ENCODE assay signal across 1 cellular context in the genomic region with DNA sequence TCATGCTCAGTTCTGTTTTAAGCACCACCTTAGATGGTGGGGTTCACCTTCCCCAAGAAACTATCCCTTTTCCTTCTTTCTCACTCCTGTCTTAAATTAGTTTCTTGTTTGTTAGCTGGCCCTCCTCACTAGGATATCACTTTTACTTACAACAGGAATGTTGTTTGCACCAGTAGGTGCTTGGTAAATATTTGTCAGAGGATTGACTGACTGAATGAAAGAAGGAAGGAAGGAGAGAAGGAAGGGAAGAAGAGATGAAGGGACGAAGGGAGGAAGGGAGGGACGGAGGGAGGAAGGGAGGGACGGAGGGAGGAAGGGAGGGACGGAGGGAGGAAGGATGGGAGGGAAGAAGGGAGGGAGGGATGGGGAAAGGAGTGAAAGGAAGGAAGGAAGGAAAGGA.
TF ChIP-seq lines count a peak whose summit lies in the region.

No MANE protein-coding gene starts in this region.

TF ChIP-seq in WTC11, 78 proteins besides CTCF, POLR2A, EP300 and RAD21 (continued from another document):
- TF ChIP-seq, protein P1, sequence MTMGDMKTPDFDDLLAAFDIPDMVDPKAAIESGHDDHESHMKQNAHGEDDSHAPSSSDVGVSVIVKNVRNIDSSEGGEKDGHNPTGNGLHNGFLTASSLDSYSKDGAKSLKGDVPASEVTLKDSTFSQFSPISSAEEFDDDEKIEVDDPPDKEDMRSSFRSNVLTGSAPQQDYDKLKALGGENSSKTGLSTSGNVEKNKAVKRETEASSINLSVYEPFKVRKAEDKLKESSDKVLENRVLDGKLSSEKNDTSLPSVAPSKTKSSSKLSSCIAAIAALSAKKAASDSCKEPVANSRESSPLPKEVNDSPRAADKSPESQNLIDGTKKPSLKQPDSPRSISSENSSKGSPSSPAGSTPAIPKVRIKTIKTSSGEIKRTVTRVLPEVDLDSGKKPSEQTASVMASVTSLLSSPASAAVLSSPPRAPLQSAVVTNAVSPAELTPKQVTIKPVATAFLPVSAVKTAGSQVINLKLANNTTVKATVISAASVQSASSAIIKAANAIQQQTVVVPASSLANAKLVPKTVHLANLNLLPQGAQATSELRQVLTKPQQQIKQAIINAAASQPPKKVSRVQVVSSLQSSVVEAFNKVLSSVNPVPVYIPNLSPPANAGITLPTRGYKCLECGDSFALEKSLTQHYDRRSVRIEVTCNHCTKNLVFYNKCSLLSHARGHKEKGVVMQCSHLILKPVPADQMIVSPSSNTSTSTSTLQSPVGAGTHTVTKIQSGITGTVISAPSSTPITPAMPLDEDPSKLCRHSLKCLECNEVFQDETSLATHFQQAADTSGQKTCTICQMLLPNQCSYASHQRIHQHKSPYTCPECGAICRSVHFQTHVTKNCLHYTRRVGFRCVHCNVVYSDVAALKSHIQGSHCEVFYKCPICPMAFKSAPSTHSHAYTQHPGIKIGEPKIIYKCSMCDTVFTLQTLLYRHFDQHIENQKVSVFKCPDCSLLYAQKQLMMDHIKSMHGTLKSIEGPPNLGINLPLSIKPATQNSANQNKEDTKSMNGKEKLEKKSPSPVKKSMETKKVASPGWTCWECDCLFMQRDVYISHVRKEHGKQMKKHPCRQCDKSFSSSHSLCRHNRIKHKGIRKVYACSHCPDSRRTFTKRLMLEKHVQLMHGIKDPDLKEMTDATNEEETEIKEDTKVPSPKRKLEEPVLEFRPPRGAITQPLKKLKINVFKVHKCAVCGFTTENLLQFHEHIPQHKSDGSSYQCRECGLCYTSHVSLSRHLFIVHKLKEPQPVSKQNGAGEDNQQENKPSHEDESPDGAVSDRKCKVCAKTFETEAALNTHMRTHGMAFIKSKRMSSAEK (CRISPR knock-in tag; IDR thresholded peaks at IDR 0.05; ENCODE audit: borderline replicate concordance) = no peak
- TF ChIP-seq SP1 (CRISPR knock-in tag; conservative IDR thresholded peaks at IDR 0.05) = no peak
- TF ChIP-seq, protein P2, sequence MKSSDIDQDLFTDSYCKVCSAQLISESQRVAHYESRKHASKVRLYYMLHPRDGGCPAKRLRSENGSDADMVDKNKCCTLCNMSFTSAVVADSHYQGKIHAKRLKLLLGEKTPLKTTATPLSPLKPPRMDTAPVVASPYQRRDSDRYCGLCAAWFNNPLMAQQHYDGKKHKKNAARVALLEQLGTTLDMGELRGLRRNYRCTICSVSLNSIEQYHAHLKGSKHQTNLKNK (CRISPR knock-in tag; IDR thresholded peaks at IDR 0.05) = no peak
- TF ChIP-seq, protein P3, sequence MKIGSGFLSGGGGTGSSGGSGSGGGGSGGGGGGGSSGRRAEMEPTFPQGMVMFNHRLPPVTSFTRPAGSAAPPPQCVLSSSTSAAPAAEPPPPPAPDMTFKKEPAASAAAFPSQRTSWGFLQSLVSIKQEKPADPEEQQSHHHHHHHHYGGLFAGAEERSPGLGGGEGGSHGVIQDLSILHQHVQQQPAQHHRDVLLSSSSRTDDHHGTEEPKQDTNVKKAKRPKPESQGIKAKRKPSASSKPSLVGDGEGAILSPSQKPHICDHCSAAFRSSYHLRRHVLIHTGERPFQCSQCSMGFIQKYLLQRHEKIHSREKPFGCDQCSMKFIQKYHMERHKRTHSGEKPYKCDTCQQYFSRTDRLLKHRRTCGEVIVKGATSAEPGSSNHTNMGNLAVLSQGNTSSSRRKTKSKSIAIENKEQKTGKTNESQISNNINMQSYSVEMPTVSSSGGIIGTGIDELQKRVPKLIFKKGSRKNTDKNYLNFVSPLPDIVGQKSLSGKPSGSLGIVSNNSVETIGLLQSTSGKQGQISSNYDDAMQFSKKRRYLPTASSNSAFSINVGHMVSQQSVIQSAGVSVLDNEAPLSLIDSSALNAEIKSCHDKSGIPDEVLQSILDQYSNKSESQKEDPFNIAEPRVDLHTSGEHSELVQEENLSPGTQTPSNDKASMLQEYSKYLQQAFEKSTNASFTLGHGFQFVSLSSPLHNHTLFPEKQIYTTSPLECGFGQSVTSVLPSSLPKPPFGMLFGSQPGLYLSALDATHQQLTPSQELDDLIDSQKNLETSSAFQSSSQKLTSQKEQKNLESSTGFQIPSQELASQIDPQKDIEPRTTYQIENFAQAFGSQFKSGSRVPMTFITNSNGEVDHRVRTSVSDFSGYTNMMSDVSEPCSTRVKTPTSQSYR (CRISPR knock-in tag; IDR thresholded peaks at IDR 0.05) = no peak
- TF ChIP-seq NFE2L1 (CRISPR knock-in tag; IDR thresholded peaks at IDR 0.05) = no peak
- TF ChIP-seq, protein P4, sequence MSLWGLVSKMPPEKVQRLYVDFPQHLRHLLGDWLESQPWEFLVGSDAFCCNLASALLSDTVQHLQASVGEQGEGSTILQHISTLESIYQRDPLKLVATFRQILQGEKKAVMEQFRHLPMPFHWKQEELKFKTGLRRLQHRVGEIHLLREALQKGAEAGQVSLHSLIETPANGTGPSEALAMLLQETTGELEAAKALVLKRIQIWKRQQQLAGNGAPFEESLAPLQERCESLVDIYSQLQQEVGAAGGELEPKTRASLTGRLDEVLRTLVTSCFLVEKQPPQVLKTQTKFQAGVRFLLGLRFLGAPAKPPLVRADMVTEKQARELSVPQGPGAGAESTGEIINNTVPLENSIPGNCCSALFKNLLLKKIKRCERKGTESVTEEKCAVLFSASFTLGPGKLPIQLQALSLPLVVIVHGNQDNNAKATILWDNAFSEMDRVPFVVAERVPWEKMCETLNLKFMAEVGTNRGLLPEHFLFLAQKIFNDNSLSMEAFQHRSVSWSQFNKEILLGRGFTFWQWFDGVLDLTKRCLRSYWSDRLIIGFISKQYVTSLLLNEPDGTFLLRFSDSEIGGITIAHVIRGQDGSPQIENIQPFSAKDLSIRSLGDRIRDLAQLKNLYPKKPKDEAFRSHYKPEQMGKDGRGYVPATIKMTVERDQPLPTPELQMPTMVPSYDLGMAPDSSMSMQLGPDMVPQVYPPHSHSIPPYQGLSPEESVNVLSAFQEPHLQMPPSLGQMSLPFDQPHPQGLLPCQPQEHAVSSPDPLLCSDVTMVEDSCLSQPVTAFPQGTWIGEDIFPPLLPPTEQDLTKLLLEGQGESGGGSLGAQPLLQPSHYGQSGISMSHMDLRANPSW (CRISPR knock-in tag; conservative IDR thresholded peaks at IDR 0.05; ENCODE audit: low read depth) = no peak
- TF ChIP-seq ZBTB21 (CRISPR knock-in tag; IDR thresholded peaks at IDR 0.05; ENCODE audit: borderline replicate concordance) = no peak
- TF ChIP-seq NR1H2 (CRISPR knock-in tag; IDR thresholded peaks at IDR 0.05) = no peak
- TF ChIP-seq, protein P5, sequence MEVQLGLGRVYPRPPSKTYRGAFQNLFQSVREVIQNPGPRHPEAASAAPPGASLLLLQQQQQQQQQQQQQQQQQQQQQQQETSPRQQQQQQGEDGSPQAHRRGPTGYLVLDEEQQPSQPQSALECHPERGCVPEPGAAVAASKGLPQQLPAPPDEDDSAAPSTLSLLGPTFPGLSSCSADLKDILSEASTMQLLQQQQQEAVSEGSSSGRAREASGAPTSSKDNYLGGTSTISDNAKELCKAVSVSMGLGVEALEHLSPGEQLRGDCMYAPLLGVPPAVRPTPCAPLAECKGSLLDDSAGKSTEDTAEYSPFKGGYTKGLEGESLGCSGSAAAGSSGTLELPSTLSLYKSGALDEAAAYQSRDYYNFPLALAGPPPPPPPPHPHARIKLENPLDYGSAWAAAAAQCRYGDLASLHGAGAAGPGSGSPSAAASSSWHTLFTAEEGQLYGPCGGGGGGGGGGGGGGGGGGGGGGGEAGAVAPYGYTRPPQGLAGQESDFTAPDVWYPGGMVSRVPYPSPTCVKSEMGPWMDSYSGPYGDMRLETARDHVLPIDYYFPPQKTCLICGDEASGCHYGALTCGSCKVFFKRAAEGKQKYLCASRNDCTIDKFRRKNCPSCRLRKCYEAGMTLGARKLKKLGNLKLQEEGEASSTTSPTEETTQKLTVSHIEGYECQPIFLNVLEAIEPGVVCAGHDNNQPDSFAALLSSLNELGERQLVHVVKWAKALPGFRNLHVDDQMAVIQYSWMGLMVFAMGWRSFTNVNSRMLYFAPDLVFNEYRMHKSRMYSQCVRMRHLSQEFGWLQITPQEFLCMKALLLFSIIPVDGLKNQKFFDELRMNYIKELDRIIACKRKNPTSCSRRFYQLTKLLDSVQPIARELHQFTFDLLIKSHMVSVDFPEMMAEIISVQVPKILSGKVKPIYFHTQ (CRISPR knock-in tag; IDR thresholded peaks at IDR 0.05) = no peak
- TF ChIP-seq, protein P6, sequence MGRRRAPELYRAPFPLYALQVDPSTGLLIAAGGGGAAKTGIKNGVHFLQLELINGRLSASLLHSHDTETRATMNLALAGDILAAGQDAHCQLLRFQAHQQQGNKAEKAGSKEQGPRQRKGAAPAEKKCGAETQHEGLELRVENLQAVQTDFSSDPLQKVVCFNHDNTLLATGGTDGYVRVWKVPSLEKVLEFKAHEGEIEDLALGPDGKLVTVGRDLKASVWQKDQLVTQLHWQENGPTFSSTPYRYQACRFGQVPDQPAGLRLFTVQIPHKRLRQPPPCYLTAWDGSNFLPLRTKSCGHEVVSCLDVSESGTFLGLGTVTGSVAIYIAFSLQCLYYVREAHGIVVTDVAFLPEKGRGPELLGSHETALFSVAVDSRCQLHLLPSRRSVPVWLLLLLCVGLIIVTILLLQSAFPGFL (CRISPR knock-in tag; IDR thresholded peaks at IDR 0.05; ENCODE audit: borderline replicate concordance) = no peak
